8 cellular contexts compared by ENCODE assay signal in genomic region chr20:63521602-63522001, GRCh38. TPM values are rescaled to one million over a fixed set of nuclear protein-coding genes. Genes with fewer than 3 reads are reported as not detected.
DNase-seq lines count a peak whose midpoint lies in the region; ATAC-seq and TF ChIP-seq lines count a peak whose summit lies in the region.

No MANE protein-coding gene starts in this region.

- H3K4me1 ChIP-seq in DOHH2 (ENCODE audit: control insufficient read depth, low read length), result peaks cover 18% of the 10 kb centered on the region

- DNase-seq in WERI-Rb-1, result peak; percentile 32
- DNase-seq in glutamatergic neuron, result peak; percentile 45
- DNase-seq in posterior vena cava (ENCODE audit: low spot score), result peak; percentile 79
- no peak for DNase-seq in stimulated activated CD8-positive, alpha-beta memory T cell treated with anti-CD3 and anti-CD28 coated beads, Interleukin-4, amount 100 ng/mL, for 48 hours
- no peak for DNase-seq in DMS 273 treated with DMSO at 0.1 percent for 48 hours (lab: John Stamatoyannopoulos, UW)
- no peak for DNase-seq in AML-193 (lab: John Stamatoyannopoulos, UW)

- H3K79me2 ChIP-seq in DOHH2 (ENCODE audit: control insufficient read depth, low read length), result peaks cover 13% of the 10 kb centered on the region

- peaks cover 8% of the 10 kb centered on the region for H3K27me3 ChIP-seq in DOHH2 (ENCODE audit: control insufficient read depth, low read length)
- no peaks in the 10 kb centered on the region for H3K27me3 ChIP-seq in WERI-Rb-1 (ENCODE audit: insufficient read depth, low read depth, severe bottlenecking)

- H3K36me3 ChIP-seq in DOHH2 (ENCODE audit: control insufficient read depth, low read length) (peaks cover 22% of the 10 kb centered on the region), WERI-Rb-1 (peaks cover 27% of the 10 kb centered on the region)

- H3K4me2 ChIP-seq in DOHH2 (ENCODE audit: low read length), result peak overlapping the region; percentile 92

- peaks cover 15% of the 10 kb centered on the region for H3K27me3 Mint-ChIP-seq in glutamatergic neuron (ENCODE audit: unreplicated experiment)

- H3K4me3 Mint-ChIP-seq in glutamatergic neuron (ENCODE audit: unreplicated experiment), result peak overlapping the region; percentile 91

- no peak overlapping the region for H3K27ac ChIP-seq in DOHH2 (ENCODE audit: low read depth, low read length)
- H3K27ac ChIP-seq in WERI-Rb-1, result peak overlapping the region; percentile 96

- H3K9me3 ChIP-seq in DOHH2 (ENCODE audit: control insufficient read depth, insufficient read depth, low read length), result peaks cover 5% of the 10 kb centered on the region; the same call in 1 of the 2 replicates
- peaks cover 9% of the 10 kb centered on the region for H3K9me3 ChIP-seq in WERI-Rb-1 (ENCODE audit: severe bottlenecking)

- no peak for TF ChIP-seq CTCF in DOHH2 (IDR thresholded peaks at IDR 0.05; ENCODE audit: low read depth, low read length, poor library complexity, severe bottlenecking)
- 0 out of 2 replicates have a peak, but pooled peaks have one; percentile 18 for TF ChIP-seq CTCF in WERI-Rb-1 (IDR thresholded peaks at IDR 0.05; ENCODE audit: low read depth, low read length)
- TF ChIP-seq CTCF in glutamatergic neuron (IDR thresholded peaks at IDR 0.05; ENCODE audit: partially characterized antibody, unreplicated experiment), result no peak

- no peaks in the 10 kb centered on the region for H3K9me2 ChIP-seq in DOHH2 (replicated peaks; ENCODE audit: control insufficient read depth, low read length)

- peaks cover 7% of the 10 kb centered on the region; the same call in 1 of the 2 replicates for H3F3A ChIP-seq in DOHH2 (ENCODE audit: control insufficient read depth, insufficient read depth)

- peaks cover 5% of the 10 kb centered on the region for H3K4me1 Mint-ChIP-seq in glutamatergic neuron (ENCODE audit: low read depth, unreplicated experiment)

- H4K20me1 ChIP-seq in DOHH2 (ENCODE audit: control insufficient read depth, insufficient read depth, low read depth, low read length), result peaks cover 14% of the 10 kb centered on the region

- peaks cover 14% of the 10 kb centered on the region for H3K9me3 Mint-ChIP-seq in glutamatergic neuron (ENCODE audit: unreplicated experiment)

- H3K4me3 ChIP-seq in DOHH2 (ENCODE audit: low read length) (peak overlapping the region; percentile 96), WERI-Rb-1 (ENCODE audit: low read depth, low read length) (peak overlapping the region; percentile 61)

- no peak for ATAC-seq in HG02884 (IDR thresholded peaks at IDR 0.05; ENCODE audit: unreplicated experiment)

- H3K27ac Mint-ChIP-seq in glutamatergic neuron (ENCODE audit: unreplicated experiment), result peak overlapping the region; percentile 84

- peaks cover 3% of the 10 kb centered on the region for H3K36me3 Mint-ChIP-seq in glutamatergic neuron (ENCODE audit: unreplicated experiment)

- intact Hi-C loops in posterior vena cava (cut with DNase I), result no loop called here

RNA-seq across cellular contexts. Expression of gene PPDPF, which starts 1.0 kb away (rescaled TPM):
- total RNA-seq in glutamatergic neuron (ENCODE audit: unreplicated experiment), result 293 TPM
- 100 to 1,000 TPM; 172 to 331 TPM for total RNA-seq in posterior vena cava

RNA-seq across cellular contexts. Expression of gene PTK6, which starts 15.6 kb away (rescaled TPM):
- 0.17 TPM for total RNA-seq in glutamatergic neuron (ENCODE audit: unreplicated experiment)
- total RNA-seq in posterior vena cava, result under 1 TPM in 1 of 2 donors, not detected in 1; 0.60 TPM

RNA-seq across cellular contexts. Expression of gene EEF1A2, which starts 22.7 kb away (rescaled TPM):
- 55.3 TPM for total RNA-seq in glutamatergic neuron (ENCODE audit: unreplicated experiment)
- total RNA-seq in posterior vena cava, result 1 to 10 TPM in 1 of 2 donors, under 1 TPM in 1; 0.42 to 2.6 TPM

RNA-seq across cellular contexts. Expression of gene SRMS, which starts 25.9 kb away (rescaled TPM):
- total RNA-seq in glutamatergic neuron (ENCODE audit: unreplicated experiment), result not detected
- total RNA-seq in posterior vena cava, result not detected

RNA-seq across cellular contexts. Expression of gene FNDC11, which starts 32.4 kb away (rescaled TPM):
- 9.3 TPM for total RNA-seq in glutamatergic neuron (ENCODE audit: unreplicated experiment)
- total RNA-seq in posterior vena cava, result under 1 TPM in 1 of 2 donors, not detected in 1; 0.19 TPM

Comparison
In these comparisons a context has a peak if more than half of its experiments do, and no peak if none do; other contexts are left out.
1. DNase-seq: peak in WERI-Rb-1 (single experiment), glutamatergic neuron (single experiment) and posterior vena cava (single experiment); none in stimulated activated CD8-positive, alpha-beta memory T cell treated with anti-CD3 and anti-CD28 coated beads, Interleukin-4, amount 100 ng/mL, for 48 hours (single experiment), DMS 273 treated with DMSO at 0.1 percent for 48 hours (single experiment) and AML-193 (0 of 2).
2. RNA of gene EEF1A2, which starts 22.7 kb away (total RNA-seq): 55.3 TPM in glutamatergic neuron (single experiment); 0.42 to 2.6 TPM in posterior vena cava; every median in the first group is over 10 times any median in the second.